ENCODE assay signal across 8 cellular contexts in genomic region chr10:68826764-68827591, GRCh38. TPM values are rescaled to one million over a fixed set of nuclear protein-coding genes. Genes with fewer than 3 reads are reported as not detected.
DNase-seq lines count a peak whose midpoint lies in the region; ATAC-seq and TF ChIP-seq lines count a peak whose summit lies in the region.

Gene STOX1 (plus strand): TSS chr10:68827531. CDS start chr10:68827624, 93 bp downstream.

- peak within 1 kb of the TSS in 2 of 3 donors; percentile 15 to 56 for H3K27ac Mint-ChIP-seq in CD4-positive, CD25-positive, alpha-beta regulatory T cell
- H3K27ac Mint-ChIP-seq in activated naive CD8-positive, alpha-beta T cell treated with anti-CD3 and anti-CD28 coated beads for 36 hours = peak within 1 kb of the TSS; percentile 20

- H3K27me3 Mint-ChIP-seq in CD4-positive, CD25-positive, alpha-beta regulatory T cell = peaks cover 18% of the 10 kb centered on the region
- H3K27me3 Mint-ChIP-seq in activated naive CD8-positive, alpha-beta T cell treated with anti-CD3 and anti-CD28 coated beads for 36 hours = peaks cover 16% of the 10 kb centered on the region

- H3K4me3 ChIP-seq in CD4-positive, CD25-positive, alpha-beta regulatory T cell (ENCODE audit: low read depth, low read length) = peak within 1 kb of the TSS; percentile 24
- H3K4me3 ChIP-seq in heart left ventricle (peak within 1 kb of the TSS; percentile 39 to 75 (median 57)), prostate gland (peak within 1 kb of the TSS; percentile 51), aorta (ENCODE audit: low read length in 2 of 2) (peak within 1 kb of the TSS; percentile 1 to 51)

- peaks cover 0 to 2% (median 0%) of the 10 kb centered on the region in 7 donors for H3K9me3 Mint-ChIP-seq in CD4-positive, CD25-positive, alpha-beta regulatory T cell
- H3K9me3 Mint-ChIP-seq in activated naive CD8-positive, alpha-beta T cell treated with anti-CD3 and anti-CD28 coated beads for 36 hours = no peaks in the 10 kb centered on the region

- H3K4me1 Mint-ChIP-seq in CD4-positive, CD25-positive, alpha-beta regulatory T cell = peaks cover 0 to 16% (median 3%) of the 10 kb centered on the region in 4 donors
- H3K4me1 Mint-ChIP-seq in activated naive CD8-positive, alpha-beta T cell treated with anti-CD3 and anti-CD28 coated beads for 36 hours = peaks cover 5% of the 10 kb centered on the region

- peak in 1 of 12 donors; percentile 4 for TF ChIP-seq CTCF in heart left ventricle (IDR thresholded peaks at IDR 0.05)
- peak in 1 of 4 experiments; percentile 20 for TF ChIP-seq CTCF in prostate gland (IDR thresholded peaks at IDR 0.05)

- H3K36me3 Mint-ChIP-seq in CD4-positive, CD25-positive, alpha-beta regulatory T cell = no peaks in the 10 kb centered on the region
- no peaks in the 10 kb centered on the region for H3K36me3 Mint-ChIP-seq in activated naive CD8-positive, alpha-beta T cell treated with anti-CD3 and anti-CD28 coated beads for 36 hours

- H3K4me1 ChIP-seq in CD4-positive, CD25-positive, alpha-beta regulatory T cell (ENCODE audit: control insufficient read depth, insufficient read depth, low read length, poor library complexity, severe bottlenecking) = peaks cover 3% of the 10 kb centered on the region
- H3K4me1 ChIP-seq in heart left ventricle (peaks cover 0 to 13% (median 5%) of the 10 kb centered on the region in 12 donors), prostate gland (replicated peaks) (no peaks in the 10 kb centered on the region), aorta (ENCODE audit: control insufficient read depth in 1 of 2, insufficient read depth in 2 of 2, low read length in 2 of 2) (no peaks in the 10 kb centered on the region)

- intact Hi-C loops in heart left ventricle (cut with DNase I) (no loop called here), prostate gland (cut with DNase I) (no loop called here), aorta (cut with DNase I) (no loop called here)

- no peak within 1 kb of the TSS for H3K27ac ChIP-seq in CD4-positive, CD25-positive, alpha-beta regulatory T cell (ENCODE audit: insufficient read depth, low read length, poor library complexity, severe bottlenecking)
- H3K27ac ChIP-seq in heart left ventricle = peak within 1 kb of the TSS in 2 of 12 donors; percentile 23 to 50
- H3K27ac ChIP-seq in prostate gland = peak within 1 kb of the TSS; percentile 60 to 71
- H3K27ac ChIP-seq in aorta (ENCODE audit: low read depth in 1 of 2, low read length in 2 of 2) = no peak within 1 kb of the TSS

- no peaks in the 10 kb centered on the region for H3K36me3 ChIP-seq in CD4-positive, CD25-positive, alpha-beta regulatory T cell (ENCODE audit: control insufficient read depth, insufficient read depth, low read length)
- no peaks in the 10 kb centered on the region for H3K36me3 ChIP-seq in heart left ventricle
- H3K36me3 ChIP-seq in prostate gland = no peaks in the 10 kb centered on the region
- no peaks in the 10 kb centered on the region for H3K36me3 ChIP-seq in aorta (ENCODE audit: control insufficient read depth in 1 of 2, insufficient read depth in 2 of 2, low read length in 1 of 2)

- H3K9me3 ChIP-seq in CD4-positive, CD25-positive, alpha-beta regulatory T cell (ENCODE audit: control insufficient read depth in 2 of 2, low read length in 2 of 2) = no peaks in the 10 kb centered on the region
- H3K9me3 ChIP-seq in heart left ventricle (no peaks in the 10 kb centered on the region), prostate gland (no peaks in the 10 kb centered on the region), aorta (ENCODE audit: control insufficient read depth, low read length) (no peaks in the 10 kb centered on the region)

- peak; percentile 48 to 58 for ATAC-seq in CD4-positive, CD25-positive, alpha-beta regulatory T cell (ENCODE audit: low read depth in 2 of 2)
- ATAC-seq in GM19463 (IDR thresholded peaks at IDR 0.05; ENCODE audit: unreplicated experiment) (peak; percentile 59), heart left ventricle (peak in 3 of 4 donors; percentile 55 to 90 (median 66)), aorta (ENCODE audit: low FRiP score) (peak; percentile 78)

- no peak for TF ChIP-seq POLR2A in heart left ventricle (IDR thresholded peaks at IDR 0.05)
- TF ChIP-seq POLR2A in prostate gland (IDR thresholded peaks at IDR 0.05) = no peak

- peak within 1 kb of the TSS in 3 of 4 donors; percentile 78 to 83 (median 81) for H3K4me3 Mint-ChIP-seq in CD4-positive, CD25-positive, alpha-beta regulatory T cell
- peak within 1 kb of the TSS; percentile 74 for H3K4me3 Mint-ChIP-seq in activated naive CD8-positive, alpha-beta T cell treated with anti-CD3 and anti-CD28 coated beads for 36 hours

- peak; percentile 18 to 60 (median 44) for DNase-seq in CD4-positive, CD25-positive, alpha-beta regulatory T cell
- peak; percentile 71 for DNase-seq in HuH-7 (ENCODE audit: low spot score)
- peak; percentile 49 for DNase-seq in SKM-1 (lab: John Stamatoyannopoulos, UW; ENCODE audit: unreplicated experiment)
- DNase-seq in activated naive CD8-positive, alpha-beta T cell treated with anti-CD3 and anti-CD28 coated beads for 36 hours = peak; percentile 73
- peak; percentile 31 to 76 (median 40) for DNase-seq in heart left ventricle
- peak; percentile 42 for DNase-seq in prostate gland (ENCODE audit: low spot score)
- DNase-seq in aorta = peak; percentile 57 to 82

- no peaks in the 10 kb centered on the region for H3K27me3 ChIP-seq in CD4-positive, CD25-positive, alpha-beta regulatory T cell (ENCODE audit: control insufficient read depth, insufficient read depth, low read length)
- H3K27me3 ChIP-seq in heart left ventricle (peaks cover 0 to 18% (median 0%) of the 10 kb centered on the region in 9 donors), prostate gland (replicated peaks; ENCODE audit: insufficient read depth) (no peaks in the 10 kb centered on the region), aorta (ENCODE audit: control insufficient read depth in 1 of 2, insufficient read depth in 2 of 2, low read length in 1 of 2) (no peaks in the 10 kb centered on the region)

- 6 to 23% (median 12%) methylated on average over 14 to 63 of the region's 63 CpGs for WGBS in heart left ventricle, 4 donors
- 3% methylated on average over 48 of the region's 63 CpGs for WGBS in prostate gland
- WGBS in aorta, 2 donors = 5 to 8% methylated on average over 50 to 63 of the region's 63 CpGs

RNA-seq across cellular contexts. Expression of gene STOX1, which starts in this region (rescaled TPM):
- total RNA-seq in CD4-positive, CD25-positive, alpha-beta regulatory T cell = 0.30 TPM
- under 1 TPM in 2 of 4 donors, not detected in 2; 0.05 to 0.30 TPM for polyA plus RNA-seq in CD4-positive, CD25-positive, alpha-beta regulatory T cell
- total RNA-seq in activated naive CD8-positive, alpha-beta T cell treated with anti-CD3 and anti-CD28 coated beads for 36 hours = under 1 TPM; 0.35 to 0.64 TPM
- total RNA-seq in heart left ventricle = 1 to 10 TPM in 2 of 9 donors, under 1 TPM in 6, not detected in 1; 0.09 to 1.2 (median 0.27) TPM
- under 1 TPM; 0.14 to 0.42 TPM for polyA plus RNA-seq in heart left ventricle
- 1 to 10 TPM; 4.7 to 9.2 TPM for total RNA-seq in prostate gland
- total RNA-seq in aorta = under 1 TPM; 0.27 to 0.39 TPM
- polyA plus RNA-seq in aorta = not detected

Comparison
In these comparisons a context has a peak if more than half of its experiments do, and no peak if none do; other contexts are left out.
1. Peak in DNase-seq, ATAC-seq and H3K4me3 ChIP-seq in CD4-positive, CD25-positive, alpha-beta regulatory T cell; RNA of the gene not detected or under 1 TPM.
2. Peak in DNase-seq in activated naive CD8-positive, alpha-beta T cell treated with anti-CD3 and anti-CD28 coated beads for 36 hours; RNA of the gene not detected or under 1 TPM.
3. Peak in DNase-seq, ATAC-seq and H3K4me3 ChIP-seq in aorta; RNA of the gene not detected or under 1 TPM.
4. H3K27ac ChIP-seq: peak in prostate gland (2 of 2); none in CD4-positive, CD25-positive, alpha-beta regulatory T cell (single experiment) and aorta (0 of 2).
5. Peak in every context shown above with its lines, with median percentiles within 50 percentile points of each other: ATAC-seq, DNase-seq and H3K4me3 ChIP-seq.